Comparison of ENCODE assay signal across 8 cellular contexts in genomic region chr1:89804646-89805237, GRCh38. TPM values are rescaled to one million over a fixed set of nuclear protein-coding genes. Genes with fewer than 3 reads are reported as not detected.
DNase-seq lines count a peak whose midpoint lies in the region; ATAC-seq, FAIRE-seq and TF ChIP-seq lines count a peak whose summit lies in the region.

No MANE protein-coding gene starts in this region.

- ATAC-seq in GM18511 (IDR thresholded peaks at IDR 0.05; ENCODE audit: unreplicated experiment) (peak; percentile 80), HG03066 (IDR thresholded peaks at IDR 0.05; ENCODE audit: low read depth, unreplicated experiment) (peak; percentile 92)

- no peaks in the 10 kb centered on the region for H3K9me1 ChIP-seq in keratinocyte (ENCODE audit: control insufficient read depth, extremely low read depth, insufficient read depth, low read length)

- TF ChIP-seq CTCF in A673 (conservative IDR thresholded peaks at IDR 0.05; ENCODE audit: low read depth, low read length): peak; percentile 97
- peak; percentile 88 for TF ChIP-seq CTCF in WI38 (IDR thresholded peaks at IDR 0.05; ENCODE audit: low read depth, low read length)
- peak; percentile 93 to 95 for TF ChIP-seq CTCF in mammary epithelial cell (conservative IDR thresholded peaks at IDR 0.05 in 1 of 2, IDR thresholded peaks at IDR 0.05 in 1 of 2; ENCODE audit: extremely low read depth in 1 of 2, insufficient read depth in 1 of 2, low read depth in 1 of 2, low read length in 2 of 2)
- TF ChIP-seq CTCF in keratinocyte (optimal IDR thresholded peaks at IDR 0.05 in 1 of 3, IDR thresholded peaks at IDR 0.05 in 1 of 3, conservative IDR thresholded peaks at IDR 0.05 in 1 of 3; ENCODE audit: extremely low read depth in 1 of 3, insufficient read depth in 2 of 3, low read length in 3 of 3): peak; percentile 89 to 92 (median 90)

- intact Hi-C loops in A673 (cut with micrococcal nuclease; ENCODE audit: unreplicated experiment) (loop anchor here (1.0 kb wide), 1 partner anchor 183 kb away; no protein-coding TSS in a partner anchor), mammary epithelial cell (cut with micrococcal nuclease) (loop anchor here (1.0 kb wide), 3 partner anchors 39 to 183 kb away; no protein-coding TSS in a partner anchor)

- no peaks in the 10 kb centered on the region for H3K9me3 ChIP-seq in A673 (ENCODE audit: low read depth, low read length, poor library complexity, severe bottlenecking)
- H3K9me3 ChIP-seq in mammary epithelial cell (replicated peaks; ENCODE audit: insufficient read depth, low read length): no peaks in the 10 kb centered on the region
- H3K9me3 ChIP-seq in keratinocyte (ENCODE audit: control insufficient read depth, low read depth, low read length): no peaks in the 10 kb centered on the region

- POLR2A ChIA-PET in A673 (lab: Charles Lee; ENCODE audit: low non-redundant PET): no interaction called here

- BruUV-seq in A673 (replicated peaks; lab: Mats Ljungman, UMichigan): no TSS peak
- no TSS peak for BruUV-seq in mammary epithelial cell (replicated peaks; lab: Mats Ljungman, UMichigan)

- H3K79me2 ChIP-seq in mammary epithelial cell (ENCODE audit: insufficient read depth, low read length) (no peaks in the 10 kb centered on the region), keratinocyte (ENCODE audit: control insufficient read depth, insufficient read depth, low read length) (no peaks in the 10 kb centered on the region)

- H3K9ac ChIP-seq in mammary epithelial cell (ENCODE audit: insufficient read depth, low read length) (no peak overlapping the region), keratinocyte (ENCODE audit: control insufficient read depth, extremely low read depth, insufficient read depth, low read length) (no peak overlapping the region)

- CTCF ChIA-PET in A673 (lab: Charles Lee) (interaction anchor here (0.6 to 1.3 kb wide), 6 partner anchors 13 to 187 kb away, joined by 3 to 9 read pairs (median 4); no protein-coding TSS in a partner anchor), mammary epithelial cell (lab: Charles Lee; ENCODE audit: low non-redundant PET) (no interaction called here)

- H4K20me1 ChIP-seq in mammary epithelial cell (ENCODE audit: insufficient read depth, low read length) (no peaks in the 10 kb centered on the region), keratinocyte (ENCODE audit: control insufficient read depth, extremely low read depth, insufficient read depth, low read length) (no peaks in the 10 kb centered on the region)

- H3K4me1 ChIP-seq in A673 (ENCODE audit: insufficient read depth, low read length, poor library complexity, severe bottlenecking) (no peaks in the 10 kb centered on the region), mammary epithelial cell (ENCODE audit: insufficient read depth, low read length) (peaks cover 19% of the 10 kb centered on the region), keratinocyte (ENCODE audit: control insufficient read depth, extremely low read depth, insufficient read depth, low read length) (peaks cover 14% of the 10 kb centered on the region)

- no peak overlapping the region for H2AFZ ChIP-seq in mammary epithelial cell (ENCODE audit: low read depth, low read length)
- H2AFZ ChIP-seq in keratinocyte (ENCODE audit: control insufficient read depth, low read length): no peak overlapping the region

- no peak overlapping the region for H3K4me2 ChIP-seq in mammary epithelial cell (ENCODE audit: insufficient read depth, low read depth, low read length)
- H3K4me2 ChIP-seq in keratinocyte (ENCODE audit: control insufficient read depth, extremely low read depth, insufficient read depth, low read depth, low read length): no peak overlapping the region

- H3K36me3 ChIP-seq in A673 (ENCODE audit: insufficient read depth, low read length, poor library complexity, severe bottlenecking) (no peaks in the 10 kb centered on the region), mammary epithelial cell (ENCODE audit: insufficient read depth, low read length) (no peaks in the 10 kb centered on the region), keratinocyte (ENCODE audit: control insufficient read depth in 2 of 2, extremely low read depth in 1 of 2, insufficient read depth in 2 of 2, low read length in 2 of 2) (no peaks in the 10 kb centered on the region)

- dilution Hi-C loops in mammary epithelial cell (cut with HindIII; ENCODE audit: low sequenced_read_pairs) (no loop called here), keratinocyte (cut with MboI; ENCODE audit: extremely low pct_ligation_motif_present, low sequenced_read_pairs) (no loop called here)

- in situ Hi-C loops in mammary epithelial cell (cut with MboI; ENCODE audit: low sequenced_read_pairs in 2 of 2): loop anchor here (5.0 kb wide), 1 partner anchor 183 kb away; no protein-coding TSS in a partner anchor

- H3K27ac ChIP-seq in A673 (ENCODE audit: low read depth, low read length, poor library complexity, severe bottlenecking) (no peak overlapping the region), mammary epithelial cell (ENCODE audit: insufficient read depth, low read depth, low read length) (no peak overlapping the region), keratinocyte (ENCODE audit: control insufficient read depth, insufficient read depth, low read length) (no peak overlapping the region)

- H3K4me3 ChIP-seq in A673 (ENCODE audit: low read depth, low read length, poor library complexity, severe bottlenecking): no peak overlapping the region
- H3K4me3 ChIP-seq in WI38 (ENCODE audit: low read depth, low read length): no peak overlapping the region
- H3K4me3 ChIP-seq in mammary epithelial cell (replicated peaks in 1 of 3; ENCODE audit: insufficient read depth in 1 of 3, low read depth in 2 of 3, low read length in 3 of 3): no peak overlapping the region
- H3K4me3 ChIP-seq in keratinocyte (ENCODE audit: control insufficient read depth in 2 of 3, extremely low read depth in 1 of 3, insufficient read depth in 2 of 3, low read depth in 1 of 3, low read length in 3 of 3): no peak overlapping the region

- DNase-seq in A673 (ENCODE audit: low spot score): peak; percentile 91
- DNase-seq in NCI-H226: peak; percentile 36
- peak; percentile 64 for DNase-seq in mammary epithelial cell
- DNase-seq in keratinocyte (ENCODE audit: low read depth, low spot score): peak; percentile 64
- peak; percentile 84 for DNase-seq in stimulated activated CD4-positive, alpha-beta T cell treated with anti-CD3 and anti-CD28 coated beads, Interleukin-1b, Interleukin-23, amount 100 ng/mL, for 48 hours

- WGBS in mammary epithelial cell (ENCODE audit: low coverage, missing lambda C conversion rate): 0% methylated on average over 4 of the region's 4 CpGs

- no peaks in the 10 kb centered on the region for H3K27me3 ChIP-seq in A673 (replicated peaks; ENCODE audit: insufficient read depth, low read depth, low read length, poor library complexity)
- H3K27me3 ChIP-seq in mammary epithelial cell (ENCODE audit: insufficient read depth, low read length): no peaks in the 10 kb centered on the region
- no peaks in the 10 kb centered on the region for H3K27me3 ChIP-seq in keratinocyte (ENCODE audit: control insufficient read depth, extremely low read depth, insufficient read depth, low read length)

- peak; percentile 86 for FAIRE-seq in keratinocyte (lab: Jason Lieb, UNC)

RNA-seq across cellular contexts. Expression of gene LRRC8D, which starts 16.1 kb away (rescaled TPM):
- total RNA-seq in A673 (2021) (59.4 and 67.5 TPM in 2 replicates), mammary epithelial cell (10 to 100 TPM; 39.5 to 47.7 TPM)
- polyA plus RNA-seq in mammary epithelial cell (44.9 TPM), keratinocyte (50.6 to 65.2 TPM (median 54.7 TPM) in 3 replicates)
- polyA minus RNA-seq in mammary epithelial cell (20.7 TPM), keratinocyte (59.6 to 96.0 TPM (median 74.5 TPM) in 3 replicates)
- polyA plus RNA-seq in keratinocyte (2011; ENCODE audit: low read depth): 13.7 TPM
- polyA plus RNA-seq in keratinocyte (2011; cell fraction: cytosol; rRNA removed): 42.2 and 56.6 TPM in 2 replicates
- polyA plus RNA-seq in keratinocyte (2011; cell fraction: nucleus; rRNA removed): 59.4 and 66.6 TPM in 2 replicates
- polyA plus RNA-seq in keratinocyte (2012; ENCODE audit: low replicate concordance): 19.0 and 40.4 TPM in 2 replicates
- polyA minus RNA-seq in keratinocyte (2011; cell fraction: cytosol; rRNA and poly(A)+ RNA removed): 81.1 TPM
- 41.0 and 65.7 TPM in 2 replicates for polyA minus RNA-seq in keratinocyte (2011; cell fraction: nucleus; rRNA and poly(A)+ RNA removed)

Comparison
In these comparisons a context has a peak if more than half of its experiments do, and no peak if none do; other contexts are left out.
1. DNase-seq: peak in every context shown above with its lines; median percentile 91 in A673; 84 in stimulated activated CD4-positive, alpha-beta T cell treated with anti-CD3 and anti-CD28 coated beads, Interleukin-1b, Interleukin-23, amount 100 ng/mL, for 48 hours; 64 in mammary epithelial cell; 64 in keratinocyte; 36 in NCI-H226.